ENCODE assay signal across 9 cellular contexts in genomic region chr1:153568367-153569099, GRCh38. TPM values are rescaled to one million over a fixed set of nuclear protein-coding genes. Genes with fewer than 3 reads are reported as not detected.
A peak's percentile ranks its signal among the peaks of the same experiment; 100 is the strongest.
DNase-seq lines count a peak whose midpoint lies in the region; ATAC-seq and TF ChIP-seq lines count a peak whose summit lies in the region.
"Had no signal": no experiment of that assay in that cellular context is flagged by ENCODE, and none has a peak within 500 bp of the region (broad histone marks: within the 10 kb centered on the region; RNA-seq: fewer than 3 reads in every experiment).

No MANE protein-coding gene starts in this region.

- no peaks in the 10 kb centered on the region for H3K79me2 ChIP-seq in OCI-LY7 (ENCODE audit: insufficient read depth, low read depth, low read length)

- no peaks in the 10 kb centered on the region for H3K27me3 ChIP-seq in mucosa of stomach (ENCODE audit: control insufficient read depth, insufficient read depth, low read length)

- H3K36me3 ChIP-seq in OCI-LY7 (ENCODE audit: insufficient read depth, low read length) (no peaks in the 10 kb centered on the region), mucosa of stomach (ENCODE audit: control insufficient read depth, insufficient read depth, low read length) (no peaks in the 10 kb centered on the region)

- H3K4me2 ChIP-seq in OCI-LY7 (ENCODE audit: low read length) = peak overlapping the region; percentile 17; the same call in 1 of the 2 replicates

- no peaks in the 10 kb centered on the region for H3K9me2 ChIP-seq in OCI-LY7 (ENCODE audit: insufficient read depth, low read length)

- TF ChIP-seq RAD21 in Ishikawa (IDR thresholded peaks at IDR 0.05; ENCODE audit: low read depth) = peak; percentile 99

- POLR2A ChIA-PET in OCI-LY7 (lab: Charles Lee) = no interaction called here

- CTCF ChIA-PET in OCI-LY7 (lab: Charles Lee; ENCODE audit: unreplicated experiment) = interaction anchor here (1.0 kb wide), 1 partner anchor 1043 kb away, joined by 3 read pairs; no protein-coding TSS in a partner anchor

- H3K4me1 ChIP-seq in OCI-LY7 (ENCODE audit: insufficient read depth, low read length, poor library complexity, severe bottlenecking) (peaks cover 17% of the 10 kb centered on the region), mucosa of stomach (ENCODE audit: control insufficient read depth, insufficient read depth, low read length) (peaks cover 39% of the 10 kb centered on the region)

- peak; percentile 96 for TF ChIP-seq CTCF in OCI-LY7 (conservative IDR thresholded peaks at IDR 0.05; ENCODE audit: low read length)

- H4K20me1 ChIP-seq in OCI-LY7 (ENCODE audit: insufficient read depth, low read length) = no peaks in the 10 kb centered on the region

- DNase-seq in COLO668 (lab: John Stamatoyannopoulos, UW; ENCODE audit: unreplicated experiment) = peak; percentile 93
- DNase-seq in OCI-LY7 (ENCODE audit: low spot score) = peak; percentile 74
- peak; percentile 82 for DNase-seq in activated T-cell treated with anti-CD3 and anti-CD28 coated beads, Interleukin-2, amount 50 U/mL, for 1 hour
- peak; percentile 85 to 92 for DNase-seq in erythroblast (lab: John Stamatoyannopoulos, UW)
- DNase-seq in stimulated activated CD8-positive, alpha-beta memory T cell treated with anti-CD3 and anti-CD28 coated beads, Interleukin-4, amount 100 ng/mL, for 4 hours (ENCODE audit: low read depth in 2 of 2, low spot score in 1 of 2) = peak; percentile 51 to 69

- intact Hi-C loops in OCI-LY7 (cut with micrococcal nuclease; ENCODE audit: unreplicated experiment) = loop anchor here (1.0 kb wide), 1 partner anchor 57 kb away; no protein-coding TSS in a partner anchor

- TF ChIP-seq EP300 in Ishikawa (IDR thresholded peaks at IDR 0.05; ENCODE audit: borderline replicate concordance) = peak; percentile 21; the same call in 1 of the 2 replicates

- peak overlapping the region; percentile 64 for H3K9ac ChIP-seq in mucosa of stomach (ENCODE audit: low read length)

- no peak for ATAC-seq in GM21360 (IDR thresholded peaks at IDR 0.05; ENCODE audit: unreplicated experiment)

- no TSS peak for BruUV-seq in OCI-LY7 (replicated peaks; lab: Mats Ljungman, UMichigan)

- H3K9me3 ChIP-seq in OCI-LY7 (ENCODE audit: low read length) (no peaks in the 10 kb centered on the region), mucosa of stomach (ENCODE audit: control insufficient read depth, low read length) (no peaks in the 10 kb centered on the region)

- TF ChIP-seq POLR2A in erythroblast (IDR thresholded peaks at IDR 0.05; ENCODE audit: low read length) = no peak

- H3K4me3 ChIP-seq in OCI-LY7 (ENCODE audit: low read depth, low read length, poor library complexity, severe bottlenecking) (no peak overlapping the region), mucosa of stomach (ENCODE audit: low read length) (peak overlapping the region; percentile 9)

- H2AFZ ChIP-seq in OCI-LY7 (ENCODE audit: low read length) = peak overlapping the region; percentile 77; the same call in 1 of the 2 replicates

- H3K27ac ChIP-seq in OCI-LY7 (ENCODE audit: low read depth, low read length, poor library complexity, severe bottlenecking) = no peak overlapping the region

TF ChIP-seq in Ishikawa, 13 proteins besides CTCF, POLR2A, EP300 and RAD21:
- TF ChIP-seq FOXM1 (IDR thresholded peaks at IDR 0.05; ENCODE audit: borderline replicate concordance, low read depth) (no peak), YY1 (IDR thresholded peaks at IDR 0.05; ENCODE audit: low read depth) (no peak; the same call in 1 of the 2 replicates), TCF12 (IDR thresholded peaks at IDR 0.05; ENCODE audit: low read depth) (peak; percentile 61; the same call in 1 of the 2 replicates), TEAD4 (IDR thresholded peaks at IDR 0.05) (peak; percentile 62), CEBPB (IDR thresholded peaks at IDR 0.05) (no peak), TAF1 (IDR thresholded peaks at IDR 0.05; ENCODE audit: low read depth) (no peak; the same call in 1 of the 2 replicates), CREB1 (IDR thresholded peaks at IDR 0.05; ENCODE audit: low read depth) (no peak), EGR1 (IDR thresholded peaks at IDR 0.05) (no peak), NFIC (IDR thresholded peaks at IDR 0.05) (peak; percentile 52; the same call in 1 of the 2 replicates), ZBTB7A (IDR thresholded peaks at IDR 0.05; ENCODE audit: low read depth) (no peak; the same call in 1 of the 2 replicates)
- TF ChIP-seq, protein P1, sequence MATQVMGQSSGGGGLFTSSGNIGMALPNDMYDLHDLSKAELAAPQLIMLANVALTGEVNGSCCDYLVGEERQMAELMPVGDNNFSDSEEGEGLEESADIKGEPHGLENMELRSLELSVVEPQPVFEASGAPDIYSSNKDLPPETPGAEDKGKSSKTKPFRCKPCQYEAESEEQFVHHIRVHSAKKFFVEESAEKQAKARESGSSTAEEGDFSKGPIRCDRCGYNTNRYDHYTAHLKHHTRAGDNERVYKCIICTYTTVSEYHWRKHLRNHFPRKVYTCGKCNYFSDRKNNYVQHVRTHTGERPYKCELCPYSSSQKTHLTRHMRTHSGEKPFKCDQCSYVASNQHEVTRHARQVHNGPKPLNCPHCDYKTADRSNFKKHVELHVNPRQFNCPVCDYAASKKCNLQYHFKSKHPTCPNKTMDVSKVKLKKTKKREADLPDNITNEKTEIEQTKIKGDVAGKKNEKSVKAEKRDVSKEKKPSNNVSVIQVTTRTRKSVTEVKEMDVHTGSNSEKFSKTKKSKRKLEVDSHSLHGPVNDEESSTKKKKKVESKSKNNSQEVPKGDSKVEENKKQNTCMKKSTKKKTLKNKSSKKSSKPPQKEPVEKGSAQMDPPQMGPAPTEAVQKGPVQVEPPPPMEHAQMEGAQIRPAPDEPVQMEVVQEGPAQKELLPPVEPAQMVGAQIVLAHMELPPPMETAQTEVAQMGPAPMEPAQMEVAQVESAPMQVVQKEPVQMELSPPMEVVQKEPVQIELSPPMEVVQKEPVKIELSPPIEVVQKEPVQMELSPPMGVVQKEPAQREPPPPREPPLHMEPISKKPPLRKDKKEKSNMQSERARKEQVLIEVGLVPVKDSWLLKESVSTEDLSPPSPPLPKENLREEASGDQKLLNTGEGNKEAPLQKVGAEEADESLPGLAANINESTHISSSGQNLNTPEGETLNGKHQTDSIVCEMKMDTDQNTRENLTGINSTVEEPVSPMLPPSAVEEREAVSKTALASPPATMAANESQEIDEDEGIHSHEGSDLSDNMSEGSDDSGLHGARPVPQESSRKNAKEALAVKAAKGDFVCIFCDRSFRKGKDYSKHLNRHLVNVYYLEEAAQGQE (IDR thresholded peaks at IDR 0.05; ENCODE audit: low read depth) = no peak
- TF ChIP-seq, protein P2, sequence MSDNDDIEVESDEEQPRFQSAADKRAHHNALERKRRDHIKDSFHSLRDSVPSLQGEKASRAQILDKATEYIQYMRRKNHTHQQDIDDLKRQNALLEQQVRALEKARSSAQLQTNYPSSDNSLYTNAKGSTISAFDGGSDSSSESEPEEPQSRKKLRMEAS (IDR thresholded peaks at IDR 0.05) = peak; percentile 31; the same call in 1 of the 2 replicates
- TF ChIP-seq, protein P3, sequence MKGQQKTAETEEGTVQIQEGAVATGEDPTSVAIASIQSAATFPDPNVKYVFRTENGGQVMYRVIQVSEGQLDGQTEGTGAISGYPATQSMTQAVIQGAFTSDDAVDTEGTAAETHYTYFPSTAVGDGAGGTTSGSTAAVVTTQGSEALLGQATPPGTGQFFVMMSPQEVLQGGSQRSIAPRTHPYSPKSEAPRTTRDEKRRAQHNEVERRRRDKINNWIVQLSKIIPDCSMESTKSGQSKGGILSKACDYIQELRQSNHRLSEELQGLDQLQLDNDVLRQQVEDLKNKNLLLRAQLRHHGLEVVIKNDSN (IDR thresholded peaks at IDR 0.05) = no peak
TF ChIP-seq in Ishikawa: peak in this region for 4.

RNA-seq across cellular contexts. Expression of gene S100A2, which starts 2.9 kb away (rescaled TPM):
- not detected in 2 replicates for total RNA-seq in OCI-LY7 (2014; rRNA removed; shearing (Covaris generic))
- 1.4 TPM in 1 of 2 replicates, not detected in the other for total RNA-seq in OCI-LY7 (2022)

RNA-seq across cellular contexts. Expression of gene S100A3, which starts 19.5 kb away (rescaled TPM):
- total RNA-seq in OCI-LY7 (2014; rRNA removed; shearing (Covaris generic)) = not detected in 2 replicates
- total RNA-seq in OCI-LY7 (2022) = not detected in 2 replicates
- total RNA-seq: T-helper 2 cell treated with Interferon-gamma antibody and Interleukin-4, amounts not matched to agents 100 ng/mL and 5 ng/mL, for 36 hours had no signal

RNA-seq across cellular contexts. Expression of gene S100A4, which starts 22.9 kb away (rescaled TPM):
- total RNA-seq in OCI-LY7 (2014; rRNA removed; shearing (Covaris generic)) = 1.6 and 3.6 TPM in 2 replicates
- 0.53 and 1.9 TPM in 2 replicates for total RNA-seq in OCI-LY7 (2022)

RNA-seq across cellular contexts. Expression of gene S100A5, which starts 27.8 kb away (rescaled TPM):
- not detected in 2 replicates for total RNA-seq in OCI-LY7 (2014; rRNA removed; shearing (Covaris generic))
- total RNA-seq in OCI-LY7 (2022) = not detected in 2 replicates

RNA-seq across cellular contexts. Expression of gene S100A6, which starts 32.7 kb away (rescaled TPM):
- not detected in 2 replicates for total RNA-seq in OCI-LY7 (2014; rRNA removed; shearing (Covaris generic))
- not detected in 2 replicates for total RNA-seq in OCI-LY7 (2022)
